21 cellular contexts compared by ENCODE assay signal in the genomic region with DNA sequence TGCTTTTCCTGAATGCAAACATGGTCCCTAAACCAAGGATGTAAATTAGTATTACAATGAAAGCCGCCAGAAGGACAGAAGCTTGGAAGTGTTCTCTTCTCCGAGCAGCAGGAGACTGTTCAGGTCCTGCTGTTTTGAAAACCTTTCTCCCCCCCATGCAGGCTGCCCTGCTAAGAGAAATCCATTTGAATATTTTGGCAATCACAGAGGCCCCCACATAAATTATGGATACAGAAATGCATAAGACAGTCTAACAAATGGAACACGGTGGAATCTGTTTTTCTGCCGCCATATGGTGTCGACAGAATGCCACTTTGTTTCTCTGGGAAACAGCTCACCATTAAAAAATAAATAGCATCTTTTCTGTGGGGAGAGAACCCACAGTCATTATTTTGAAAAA.
"Had no signal": no experiment of that assay in that cellular context is flagged by ENCODE, and none has a peak within 500 bp of the region (broad histone marks: within the 10 kb centered on the region; RNA-seq: fewer than 3 reads in every experiment).

No MANE protein-coding gene starts in this region.

- DNase-seq: activated CD4-positive, alpha-beta T cell treated with anti-CD3 and anti-CD28 coated beads for 1 hour; activated CD8-positive, alpha-beta memory T cell treated with anti-CD3 and anti-CD28 coated beads for 24 hours; activated CD8-positive, alpha-beta memory T cell treated with anti-CD3 and anti-CD28 coated beads, Interleukin-2, amount 50 U/mL, for 48 hours; activated effector memory CD4-positive, alpha-beta T cell treated with Interleukin-2 at 50 U/mL for 16 hours; activated naive CD4-positive, alpha-beta T cell treated with anti-CD3 and anti-CD28 coated beads, Interleukin-2, amount 50 U/mL, for 16 hours; activated T-cell treated with anti-CD3 and anti-CD28 coated beads, Interleukin-2, amount 50 U/mL, for 48 hours; aorta; effector CD8-positive, alpha-beta T cell; heart right ventricle; mucosa of descending colon; naive B cell; ovary; psoas muscle; right cardiac atrium; stimulated activated CD4-positive, alpha-beta T cell treated with anti-CD3 and anti-CD28 coated beads, Interleukin-15, amount 100 ng/mL, for 24 hours; stimulated activated CD4-positive, alpha-beta T cell treated with anti-CD3 and anti-CD28 coated beads, Interleukin-2, amount 100 ng/mL, for 48 hours; stimulated activated naive CD8-positive, alpha-beta T cell treated with anti-CD3 and anti-CD28 coated beads, Interleukin-15, amount 100 ng/mL, for 72 hours; T-helper 9 cell; transverse colon; uterus had no signal

- ATAC-seq: gastroesophageal sphincter; heart right ventricle; mucosa of descending colon; psoas muscle; right cardiac atrium; stimulated activated naive CD8-positive, alpha-beta T cell treated with anti-CD3 and anti-CD28 coated beads, Interleukin-15, amount 100 ng/mL, for 72 hours had no signal
